8 cellular contexts compared by ENCODE assay signal in genomic region chr2:38602732-38603401, GRCh38. TPM values are rescaled to one million over a fixed set of nuclear protein-coding genes. Genes with fewer than 3 reads are reported as not detected.
DNase-seq lines count a peak whose midpoint lies in the region; ATAC-seq and TF ChIP-seq lines count a peak whose summit lies in the region.

Gene HNRNPLL, minus strand, starts transcription at chr2:38602928. Its CDS starts 302 bp downstream, at chr2:38602626.

- POLR2A ChIA-PET in activated CD8-positive, alpha-beta memory T cell treated with anti-CD3 and anti-CD28 coated beads for 36 hours (lab: Charles Lee): interaction anchor here (1.0 to 11.0 kb wide), 11 partner anchors 9 to 146 kb away, joined by 3 to 200 read pairs (median 4); partner anchors contain the start of genes GALM and SRSF7

- H3K4me3 ChIP-seq in CD4-positive, CD25-positive, alpha-beta regulatory T cell (ENCODE audit: low read depth, low read length): peak within 1 kb of the TSS; percentile 99
- H3K4me3 ChIP-seq in lung: peak within 1 kb of the TSS; percentile 86

- no peak for TF ChIP-seq CTCF in lung (IDR thresholded peaks at IDR 0.05; ENCODE audit: control extremely low read depth, extremely low read depth)

- H3K4me3 Mint-ChIP-seq in CD4-positive, CD25-positive, alpha-beta regulatory T cell: peak within 1 kb of the TSS; percentile 95 to 97 (median 95)

- peak; percentile 81 to 86 for ATAC-seq in CD4-positive, CD25-positive, alpha-beta regulatory T cell (ENCODE audit: low read depth in 2 of 2)
- peak; percentile 79 for ATAC-seq in GM19455 (IDR thresholded peaks at IDR 0.05; ENCODE audit: unreplicated experiment)
- ATAC-seq in lung (ENCODE audit: insufficient read depth, low FRiP score): peak; percentile 95

- CTCF ChIA-PET in activated CD8-positive, alpha-beta memory T cell treated with anti-CD3 and anti-CD28 coated beads for 36 hours (lab: Charles Lee): interaction anchor here (1.0 to 7.8 kb wide), 15 partner anchors 9 to 146 kb away, joined by 3 to 51 read pairs (median 5); partner anchors contain the start of genes GALM and SRSF7

- H3K4me1 Mint-ChIP-seq in CD4-positive, CD25-positive, alpha-beta regulatory T cell: peaks cover 19 to 48% (median 36%) of the 10 kb centered on the region in 4 donors

- 0% methylated on average over 64 to 75 of the region's 75 CpGs for WGBS in lung, 2 donors

- no peaks in the 10 kb centered on the region for H3K36me3 Mint-ChIP-seq in CD4-positive, CD25-positive, alpha-beta regulatory T cell

- H3K27ac ChIP-seq in CD4-positive, CD25-positive, alpha-beta regulatory T cell (ENCODE audit: insufficient read depth, low read length, poor library complexity, severe bottlenecking): peak within 1 kb of the TSS; percentile 87
- H3K27ac ChIP-seq in lung (ENCODE audit: low read depth in 1 of 2, low read length in 1 of 2): peak within 1 kb of the TSS; percentile 97 to 98

- H3K27me3 Mint-ChIP-seq in CD4-positive, CD25-positive, alpha-beta regulatory T cell: no peaks in the 10 kb centered on the region

- H3K4me1 ChIP-seq in CD4-positive, CD25-positive, alpha-beta regulatory T cell (ENCODE audit: control insufficient read depth, insufficient read depth, low read length, poor library complexity, severe bottlenecking): peaks cover 35% of the 10 kb centered on the region
- H3K4me1 ChIP-seq in lung (ENCODE audit: control insufficient read depth in 2 of 2, insufficient read depth in 2 of 2, low read length in 2 of 2): peaks cover 2 to 14% of the 10 kb centered on the region in 2 donors

- H3K27ac Mint-ChIP-seq in CD4-positive, CD25-positive, alpha-beta regulatory T cell: peak within 1 kb of the TSS; percentile 92 to 96 (median 95)

- H3K9me3 ChIP-seq in CD4-positive, CD25-positive, alpha-beta regulatory T cell (ENCODE audit: control insufficient read depth in 2 of 2, low read length in 2 of 2): no peaks in the 10 kb centered on the region
- H3K9me3 ChIP-seq in lung (ENCODE audit: control insufficient read depth in 2 of 2, insufficient read depth in 1 of 2, low read length in 1 of 2): no peaks in the 10 kb centered on the region

- no peaks in the 10 kb centered on the region for H3K27me3 ChIP-seq in CD4-positive, CD25-positive, alpha-beta regulatory T cell (ENCODE audit: control insufficient read depth, insufficient read depth, low read length)
- H3K27me3 ChIP-seq in lung (ENCODE audit: control insufficient read depth, insufficient read depth): no peaks in the 10 kb centered on the region

- DNase-seq in CD4-positive, CD25-positive, alpha-beta regulatory T cell: peak; percentile 92 to 95 (median 94)
- DNase-seq in HS-5 (ENCODE audit: low read depth): peak; percentile 88
- peak; percentile 93 to 94 for DNase-seq in NOMO-1 (lab: John Stamatoyannopoulos, UW; ENCODE audit: unreplicated experiment in 2 of 2)
- peak; percentile 88 for DNase-seq in effector CD8-positive, alpha-beta T cell (lab: John Stamatoyannopoulos, UW)
- peak; percentile 99 for DNase-seq in lung (ENCODE audit: low spot score)
- DNase-seq in stimulated activated CD4-positive, alpha-beta T cell treated with anti-CD3 and anti-CD28 coated beads, TNF-alpha, amount 100 ng/mL, for 24 hours (ENCODE audit: low read depth in 3 of 3): peak; percentile 90 to 99 (median 95)

- peaks cover 0 to 2% (median 0%) of the 10 kb centered on the region in 7 donors for H3K9me3 Mint-ChIP-seq in CD4-positive, CD25-positive, alpha-beta regulatory T cell

- H3K36me3 ChIP-seq in CD4-positive, CD25-positive, alpha-beta regulatory T cell (ENCODE audit: control insufficient read depth, insufficient read depth, low read length): no peaks in the 10 kb centered on the region
- H3K36me3 ChIP-seq in lung (ENCODE audit: control insufficient read depth in 2 of 2, insufficient read depth in 2 of 2, low read length in 2 of 2): no peaks in the 10 kb centered on the region

RNA-seq across cellular contexts. Expression of gene HNRNPLL, which starts in this region (rescaled TPM):
- 124 TPM for total RNA-seq in CD4-positive, CD25-positive, alpha-beta regulatory T cell
- polyA plus RNA-seq in CD4-positive, CD25-positive, alpha-beta regulatory T cell: 10 to 100 TPM; 59.6 to 81.3 (median 69.9) TPM
- 10 to 100 TPM; 79.3 to 82.0 TPM for total RNA-seq in activated CD8-positive, alpha-beta memory T cell treated with anti-CD3 and anti-CD28 coated beads for 36 hours
- total RNA-seq in lung: 10 to 100 TPM; 43.7 to 88.8 TPM
- 10 to 100 TPM; 12.4 to 17.7 TPM for polyA plus RNA-seq in lung

Comparison
In these comparisons a context has a peak if more than half of its experiments do, and no peak if none do; other contexts are left out.
1. Peak in every context shown above with its lines: DNase-seq, ATAC-seq, H3K4me3 ChIP-seq and H3K27ac ChIP-seq.